Comparison of ENCODE assay signal across 8 cellular contexts in the genomic region with DNA sequence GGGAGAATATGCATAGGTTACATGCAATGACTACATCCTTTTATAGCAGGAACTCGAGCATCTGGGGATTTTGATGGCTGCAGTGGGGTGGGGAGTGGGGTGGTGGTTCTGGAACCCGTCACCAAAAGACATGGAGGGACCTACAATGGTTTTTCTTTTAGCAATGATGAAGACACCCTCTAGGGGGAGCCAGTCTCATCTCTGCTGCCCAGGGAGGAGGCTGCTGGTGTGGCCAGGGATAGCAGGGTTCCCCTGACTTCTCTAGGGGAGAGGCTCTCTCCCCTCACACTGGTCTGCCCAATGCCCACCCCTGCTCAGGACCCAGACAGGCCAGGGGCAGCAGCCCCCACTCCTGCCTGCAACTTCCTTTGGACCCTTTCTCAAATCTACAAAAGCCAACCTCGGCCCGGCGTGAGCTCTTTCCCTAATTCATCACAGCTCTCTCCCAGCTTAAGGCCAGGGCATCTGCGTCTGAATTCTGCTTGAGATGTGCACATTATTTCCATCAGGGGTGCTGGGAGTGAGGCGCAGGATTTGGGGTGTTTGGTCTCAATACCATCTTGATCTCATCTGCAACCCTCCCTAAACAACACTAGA.
DNase-seq lines count a peak whose midpoint lies in the region; ATAC-seq and TF ChIP-seq lines count a peak whose summit lies in the region.

No MANE protein-coding gene starts in this region.

- TF ChIP-seq EP300 in neural cell (conservative IDR thresholded peaks at IDR 0.05; ENCODE audit: poor library complexity, severe bottlenecking) (no peak), gastroesophageal sphincter (IDR thresholded peaks at IDR 0.05) (no peak)

- H3K9me3 Mint-ChIP-seq in endothelial cell (ENCODE audit: unreplicated experiment), result no peaks in the 10 kb centered on the region

- no peak for TF ChIP-seq POLR2A in gastroesophageal sphincter (IDR thresholded peaks at IDR 0.05)

- peaks cover 4% of the 10 kb centered on the region for H3K36me3 ChIP-seq in neural cell (ENCODE audit: insufficient read depth, low read length)
- peaks cover 0 to 19% of the 10 kb centered on the region in 2 donors for H3K36me3 ChIP-seq in gastroesophageal sphincter

- H3K4me2 ChIP-seq in neural cell (ENCODE audit: low read length), result no peak overlapping the region

- H3K9me3 ChIP-seq in neural cell (ENCODE audit: low read length) (no peaks in the 10 kb centered on the region), gastroesophageal sphincter (no peaks in the 10 kb centered on the region)

- H3F3A ChIP-seq in neural cell (ENCODE audit: insufficient read depth, low read length, poor library complexity, severe bottlenecking), result no peaks in the 10 kb centered on the region

- H3K27ac ChIP-seq in neural cell (ENCODE audit: low read length), result no peak overlapping the region
- no peak overlapping the region for H3K27ac ChIP-seq in gastroesophageal sphincter

- ATAC-seq in GM19395 (IDR thresholded peaks at IDR 0.05; ENCODE audit: unreplicated experiment), result peak; percentile 88
- peak; percentile 94 for ATAC-seq in HG03558 (IDR thresholded peaks at IDR 0.05; ENCODE audit: extremely low read depth, unreplicated experiment)
- no peak for ATAC-seq in gastroesophageal sphincter

- H4K20me1 ChIP-seq in neural cell (ENCODE audit: insufficient read depth), result no peaks in the 10 kb centered on the region

- no peak overlapping the region for H2AFZ ChIP-seq in neural cell (ENCODE audit: low read depth, low read length)

- peak; percentile 72 for TF ChIP-seq CTCF in endothelial cell (IDR thresholded peaks at IDR 0.05; ENCODE audit: unreplicated experiment)
- peak; percentile 54 for TF ChIP-seq CTCF in neural cell (IDR thresholded peaks at IDR 0.05; ENCODE audit: poor library complexity, severe bottlenecking)
- TF ChIP-seq CTCF in gastroesophageal sphincter (IDR thresholded peaks at IDR 0.05), result peak in 2 of 4 experiments; percentile 12 to 46

- H3K4me1 Mint-ChIP-seq in endothelial cell (ENCODE audit: unreplicated experiment), result no peaks in the 10 kb centered on the region

- peaks cover 55% of the 10 kb centered on the region for H3K36me3 Mint-ChIP-seq in endothelial cell (ENCODE audit: low read depth, unreplicated experiment)

- no peak overlapping the region for H3K27ac Mint-ChIP-seq in endothelial cell (ENCODE audit: unreplicated experiment)

- H3K4me3 Mint-ChIP-seq in endothelial cell (ENCODE audit: unreplicated experiment), result no peak overlapping the region

- H3K27me3 Mint-ChIP-seq in endothelial cell (ENCODE audit: unreplicated experiment), result peaks cover 6% of the 10 kb centered on the region

- H3K4me1 ChIP-seq in gastroesophageal sphincter, result no peaks in the 10 kb centered on the region

- DNase-seq in DMS53 treated with DMSO at 0.1 percent for 48 hours (lab: John Stamatoyannopoulos, UW; ENCODE audit: unreplicated experiment) (peak; percentile 35), RKO (ENCODE audit: low spot score) (peak; percentile 51), endothelial cell (ENCODE audit: low spot score) (peak; percentile 77), NK-92 (lab: John Stamatoyannopoulos, UW; ENCODE audit: unreplicated experiment) (no peak)

- peaks cover 30% of the 10 kb centered on the region for H3K79me2 ChIP-seq in neural cell (replicated peaks; ENCODE audit: insufficient read depth, low read length)

- 33 to 59% methylated on average over 1 to 5 of the region's 7 CpGs for WGBS in gastroesophageal sphincter (ENCODE audit: low coverage in 1 of 2), 2 donors

- H3K4me3 ChIP-seq in neural cell (ENCODE audit: low read length), result no peak overlapping the region
- no peak overlapping the region for H3K4me3 ChIP-seq in gastroesophageal sphincter

- no peak overlapping the region for H3K9ac ChIP-seq in neural cell (ENCODE audit: low read length)

- H3K9me2 ChIP-seq in neural cell (ENCODE audit: insufficient read depth, low read length), result no peaks in the 10 kb centered on the region

- H3K27me3 ChIP-seq in neural cell (ENCODE audit: insufficient read depth, low read depth, low read length), result no peaks in the 10 kb centered on the region
- no peaks in the 10 kb centered on the region for H3K27me3 ChIP-seq in gastroesophageal sphincter

- TF ChIP-seq RAD21 in neural cell (conservative IDR thresholded peaks at IDR 0.05), result peak; percentile 55

TF ChIP-seq in neural cell, 6 proteins besides CTCF, POLR2A, EP300 and RAD21:
- peak; percentile 57 for TF ChIP-seq SMC3 (conservative IDR thresholded peaks at IDR 0.05; ENCODE audit: poor library complexity)
- no peak for TF ChIP-seq EZH2 (IDR thresholded peaks at IDR 0.05; ENCODE audit: borderline replicate concordance, insufficient read depth, low read length, poor library complexity, severe bottlenecking)
- no peak for TF ChIP-seq MXI1 (conservative IDR thresholded peaks at IDR 0.05; ENCODE audit: poor library complexity, severe bottlenecking)
